ENCODE assay signal across 8 cellular contexts in the genomic region with DNA sequence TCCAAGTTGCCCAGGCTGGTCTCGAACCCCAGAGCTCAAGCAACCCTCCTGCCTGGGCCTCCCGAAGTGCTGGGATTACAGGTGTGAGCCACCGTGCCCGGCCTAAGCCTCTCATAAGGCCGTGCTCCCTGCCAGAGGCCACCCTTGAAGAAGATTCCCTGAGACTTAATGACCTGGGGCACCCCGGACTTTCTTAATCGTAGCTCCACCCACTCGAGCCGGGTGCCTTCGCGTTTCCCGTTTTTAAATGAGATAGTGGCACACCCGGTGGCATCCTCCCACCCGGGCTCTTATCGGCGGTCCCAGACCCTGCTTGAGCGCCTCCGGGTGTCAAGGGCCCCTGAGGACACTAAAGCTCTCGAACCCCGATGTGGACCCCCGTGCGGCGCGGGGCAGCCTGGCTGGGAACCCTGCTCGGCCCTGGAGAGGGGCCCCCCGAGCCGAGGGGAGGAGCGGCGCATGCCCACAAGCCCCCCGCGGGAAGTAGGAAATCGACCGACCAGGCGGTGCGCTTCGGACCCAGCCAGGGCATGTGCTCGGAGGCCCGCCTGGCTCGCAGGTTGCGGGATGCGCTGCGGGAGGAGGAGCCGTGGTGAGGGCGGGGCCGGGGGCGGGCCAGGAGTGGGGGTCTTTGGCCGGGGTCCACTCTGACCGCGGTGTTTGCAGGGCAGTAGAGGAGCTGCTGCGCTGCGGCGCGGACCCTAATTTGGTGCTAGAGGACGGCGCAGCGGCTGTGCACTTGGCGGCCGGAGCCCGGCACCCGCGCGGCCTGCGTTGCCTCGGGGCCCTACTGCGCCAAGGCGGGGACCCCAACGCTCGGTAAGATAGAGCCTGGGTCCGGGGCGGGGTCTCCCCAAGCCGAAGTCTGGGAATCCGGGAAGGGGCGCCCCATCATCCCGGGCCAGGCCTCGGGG. TPM values are rescaled to one million over a fixed set of nuclear protein-coding genes. Genes with fewer than 3 reads are reported as not detected.
DNase-seq lines count a peak whose midpoint lies in the region; ATAC-seq and TF ChIP-seq lines count a peak whose summit lies in the region.

A gene with protein sequence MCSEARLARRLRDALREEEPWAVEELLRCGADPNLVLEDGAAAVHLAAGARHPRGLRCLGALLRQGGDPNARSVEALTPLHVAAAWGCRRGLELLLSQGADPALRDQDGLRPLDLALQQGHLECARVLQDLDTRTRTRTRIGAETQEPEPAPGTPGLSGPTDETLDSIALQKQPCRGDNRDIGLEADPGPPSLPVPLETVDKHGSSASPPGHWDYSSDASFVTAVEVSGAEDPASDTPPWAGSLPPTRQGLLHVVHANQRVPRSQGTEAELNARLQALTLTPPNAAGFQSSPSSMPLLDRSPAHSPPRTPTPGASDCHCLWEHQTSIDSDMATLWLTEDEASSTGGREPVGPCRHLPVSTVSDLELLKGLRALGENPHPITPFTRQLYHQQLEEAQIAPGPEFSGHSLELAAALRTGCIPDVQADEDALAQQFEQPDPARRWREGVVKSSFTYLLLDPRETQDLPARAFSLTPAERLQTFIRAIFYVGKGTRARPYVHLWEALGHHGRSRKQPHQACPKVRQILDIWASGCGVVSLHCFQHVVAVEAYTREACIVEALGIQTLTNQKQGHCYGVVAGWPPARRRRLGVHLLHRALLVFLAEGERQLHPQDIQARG (plus strand): TSS at position 511 of the 914 bp plus-strand sequence. CDS start 20 bp downstream, at position 531.

- no peaks in the 10 kb centered on the region for H3K79me2 ChIP-seq in KMS-11 (ENCODE audit: insufficient read depth, low read depth)
- no peaks in the 10 kb centered on the region for H3K79me2 ChIP-seq in parathyroid adenoma

- peak within 1 kb of the TSS; percentile 40 for H3K4me2 ChIP-seq in KMS-11
- H3K4me2 ChIP-seq in parathyroid adenoma (ENCODE audit: low read length), result peak within 1 kb of the TSS; percentile 54

- H3K4me3 ChIP-seq in KMS-11 (IDR thresholded peaks at IDR 0.05; ENCODE audit: insufficient read depth, low read depth, low read length), result no peak within 1 kb of the TSS
- peak within 1 kb of the TSS; percentile 42 for H3K4me3 ChIP-seq in fibroblast of pulmonary artery (replicated peaks; ENCODE audit: low read depth, low read length)
- H3K4me3 ChIP-seq in parathyroid adenoma (ENCODE audit: low read depth, low read length), result peak within 1 kb of the TSS; percentile 20

- POLR2A ChIA-PET in activated CD4-positive, alpha-beta memory T cell treated with anti-CD3 and anti-CD28 coated beads, Interleukin-2, amount 10 ng/mL, durations not matched to agents 7 days and 5 days (lab: Charles Lee), result interaction anchor here (0.8 to 3.5 kb wide), 12 partner anchors 8 to 205 kb away, joined by 3 to 26 read pairs (median 4); partner anchors contain the start of genes BABAM1, OCEL1 and USE1

- H3K9me3 ChIP-seq in parathyroid adenoma (ENCODE audit: control insufficient read depth, low read length), result no peaks in the 10 kb centered on the region

- H3K27ac ChIP-seq in KMS-11, result peak within 1 kb of the TSS; percentile 32; the same call in 1 of the 2 replicates
- no peak within 1 kb of the TSS for H3K27ac ChIP-seq in parathyroid adenoma

- peaks cover 20% of the 10 kb centered on the region for H3K36me3 Mint-ChIP-seq in activated CD4-positive, alpha-beta memory T cell treated with anti-CD3 and anti-CD28 coated beads, Interleukin-2, amount 10 ng/mL, durations not matched to agents 7 days and 5 days (ENCODE audit: low read depth)

- peak within 1 kb of the TSS; percentile 61; the same call in 1 of the 2 replicates for H3K9ac ChIP-seq in KMS-11
- no peak within 1 kb of the TSS for H3K9ac ChIP-seq in parathyroid adenoma

- H3K27ac Mint-ChIP-seq in activated CD4-positive, alpha-beta memory T cell treated with anti-CD3 and anti-CD28 coated beads, Interleukin-2, amount 10 ng/mL, durations not matched to agents 7 days and 5 days, result peak within 1 kb of the TSS; percentile 75

- peaks cover 14% of the 10 kb centered on the region for H3K4me1 Mint-ChIP-seq in activated CD4-positive, alpha-beta memory T cell treated with anti-CD3 and anti-CD28 coated beads, Interleukin-2, amount 10 ng/mL, durations not matched to agents 7 days and 5 days

- no peaks in the 10 kb centered on the region for H4K20me1 ChIP-seq in KMS-11 (ENCODE audit: insufficient read depth)

- H2AFZ ChIP-seq in KMS-11 (ENCODE audit: low read depth) (peak within 1 kb of the TSS; percentile 37; the same call in 1 of the 2 replicates), parathyroid adenoma (peak within 1 kb of the TSS; percentile 56)

- no peaks in the 10 kb centered on the region for H3K27me3 Mint-ChIP-seq in activated CD4-positive, alpha-beta memory T cell treated with anti-CD3 and anti-CD28 coated beads, Interleukin-2, amount 10 ng/mL, durations not matched to agents 7 days and 5 days

- peaks cover 6% of the 10 kb centered on the region for H3K4me1 ChIP-seq in KMS-11 (ENCODE audit: low read depth, poor library complexity, severe bottlenecking)
- no peaks in the 10 kb centered on the region for H3K4me1 ChIP-seq in parathyroid adenoma

- CTCF ChIA-PET in activated CD4-positive, alpha-beta memory T cell treated with anti-CD3 and anti-CD28 coated beads, Interleukin-2, amount 10 ng/mL, durations not matched to agents 7 days and 5 days (lab: Charles Lee), result interaction anchor here (0.7 to 5.4 kb wide), 8 partner anchors 10 to 67 kb away, joined by 3 to 64 read pairs (median 6); partner anchors contain the start of genes BABAM1, DDA1, USE1 and USHBP1

- H3K27me3 ChIP-seq in KMS-11 (ENCODE audit: insufficient read depth, low read depth) (no peaks in the 10 kb centered on the region), parathyroid adenoma (ENCODE audit: control insufficient read depth, insufficient read depth, low read length) (no peaks in the 10 kb centered on the region)

- no peaks in the 10 kb centered on the region for H3K9me3 Mint-ChIP-seq in activated CD4-positive, alpha-beta memory T cell treated with anti-CD3 and anti-CD28 coated beads, Interleukin-2, amount 10 ng/mL, durations not matched to agents 7 days and 5 days

- H3K36me3 ChIP-seq in KMS-11 (ENCODE audit: insufficient read depth) (no peaks in the 10 kb centered on the region), parathyroid adenoma (ENCODE audit: control insufficient read depth, insufficient read depth, low read length) (no peaks in the 10 kb centered on the region)

- peak within 1 kb of the TSS; percentile 85 for H3K4me3 Mint-ChIP-seq in activated CD4-positive, alpha-beta memory T cell treated with anti-CD3 and anti-CD28 coated beads, Interleukin-2, amount 10 ng/mL, durations not matched to agents 7 days and 5 days

- TF ChIP-seq CTCF in KMS-11 (conservative IDR thresholded peaks at IDR 0.05; ENCODE audit: low read depth, low read length) (no peak), fibroblast of pulmonary artery (IDR thresholded peaks at IDR 0.05; ENCODE audit: low read length, missing control alignments) (no peak), parathyroid adenoma (IDR thresholded peaks at IDR 0.05) (no peak)

- peak; percentile 2 for DNase-seq in DMS153 treated with DMSO at 0.1 percent for 48 hours (lab: John Stamatoyannopoulos, UW; ENCODE audit: unreplicated experiment)
- no peak for DNase-seq in DMS153 (lab: John Stamatoyannopoulos, UW)
- DNase-seq in activated CD4-positive, alpha-beta memory T cell treated with anti-CD3 and anti-CD28 coated beads, Interleukin-2, amount 10 ng/mL, durations not matched to agents 7 days and 5 days, result peak; percentile 59
- DNase-seq in fibroblast of pulmonary artery (ENCODE audit: low read depth), result peak; percentile 22

- ATAC-seq in GM21576 (IDR thresholded peaks at IDR 0.05; ENCODE audit: unreplicated experiment) (no peak), HG03378 (IDR thresholded peaks at IDR 0.05; ENCODE audit: unreplicated experiment) (no peak)

RNA-seq across cellular contexts. Expression of the gene that starts here (rescaled TPM):
- total RNA-seq in activated CD4-positive, alpha-beta memory T cell treated with anti-CD3 and anti-CD28 coated beads, Interleukin-2, amount 10 ng/mL, durations not matched to agents 7 days and 5 days, result 1 to 10 TPM; 7.6 to 8.2 TPM
